Comparison of ENCODE assay signal across 27 cellular contexts in the genomic region with DNA sequence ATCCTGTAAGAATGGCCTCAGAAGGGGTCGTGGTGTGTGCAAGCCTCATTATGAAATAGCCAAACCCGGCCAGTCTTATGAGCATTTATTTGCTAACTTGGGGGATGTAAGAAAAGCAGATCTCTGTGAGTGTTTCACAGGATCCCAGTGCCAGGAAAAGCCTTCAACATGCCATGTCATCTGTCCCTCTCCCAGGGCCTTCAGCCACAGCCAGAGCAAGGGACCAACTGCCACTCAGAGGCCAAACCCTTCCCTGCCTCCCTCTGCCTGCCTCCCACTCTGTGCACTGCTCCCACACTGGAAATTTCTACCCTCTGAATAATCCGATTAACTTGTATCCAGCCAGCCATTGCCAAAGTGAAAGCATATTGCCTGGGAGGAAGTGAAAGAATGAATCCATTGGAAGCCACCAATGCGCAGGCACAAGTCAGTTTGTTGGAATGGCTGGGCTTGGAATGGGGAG.
DNase-seq lines count a peak whose midpoint lies in the region; ATAC-seq and TF ChIP-seq lines count a peak whose summit lies in the region.
"Had no signal": no experiment of that assay in that cellular context is flagged by ENCODE, and none has a peak within 500 bp of the region (broad histone marks: within the 10 kb centered on the region; RNA-seq: fewer than 3 reads in every experiment).

No MANE protein-coding gene starts in this region.

- peak overlapping the region; percentile 50 for H3K27ac ChIP-seq in parathyroid adenoma
- no peak overlapping the region for H3K27ac ChIP-seq in colonic mucosa
- H3K27ac ChIP-seq: adrenal gland, HL-60 had no signal

- H3K4me2 ChIP-seq in parathyroid adenoma (ENCODE audit: low read length): no peak overlapping the region

- peak overlapping the region; percentile 28 to 99 (median 90) for H3K27ac Mint-ChIP-seq in brain
- H3K27ac Mint-ChIP-seq: natural killer cell treated with Interleukin-12 subunit alpha and Interleukin-12 subunit beta and Interleukin-15 and Interleukin-18, amount 100 ng/mL, for 72 hours; stimulated activated effector memory CD8-positive, alpha-beta T cell treated with anti-CD3 and anti-CD28 coated beads, Interleukin-12 subunit alpha, Interleukin-12 subunit beta, amount 100 ng/mL, for 72 hours had no signal

- DNase-seq in EH (ENCODE audit: low read depth) (peak; percentile 12), NCI-H524 (lab: John Stamatoyannopoulos, UW) (peak; percentile 72 to 76), left colon (no peak), NCI-H1436 (lab: John Stamatoyannopoulos, UW) (no peak), colonic mucosa (no peak)
- DNase-seq: activated CD4-positive, alpha-beta T cell treated with anti-CD3 and anti-CD28 coated beads, Interleukin-2, amount 50 U/mL, for 48 hours; activated CD4-positive, CD25-positive, alpha-beta regulatory T cell; activated CD8-positive, alpha-beta memory T cell treated with anti-CD3 and anti-CD28 coated beads, Interleukin-2, amount 50 U/mL, for 48 hours; activated gamma-delta T cell treated with Interleukin-2 at 50 U/mL for 16 hours; adrenal gland; CD4-positive, alpha-beta memory T cell; dermis blood vessel endothelial cell; head of caudate nucleus; IMR-90; mesendoderm; MG63; NCI-H1694; NCI-H2171; posterior cingulate gyrus; stimulated activated CD4-positive, alpha-beta T cell treated with anti-CD3 and anti-CD28 coated beads, Interleukin-1b, Interleukin-23, amount 100 ng/mL, for 48 hours; testis had no signal

- H3K4me1 ChIP-seq in parathyroid adenoma (peaks cover 16% of the 10 kb centered on the region), colonic mucosa (no peaks in the 10 kb centered on the region)
- H3K4me1 ChIP-seq: adrenal gland had no signal

- H3K9me3 ChIP-seq in parathyroid adenoma (ENCODE audit: control insufficient read depth, low read length) (no peaks in the 10 kb centered on the region), colonic mucosa (no peaks in the 10 kb centered on the region)
- H3K9me3 ChIP-seq: adrenal gland, MG63, testis had no signal

- no peaks in the 10 kb centered on the region for H3K36me3 Mint-ChIP-seq in brain
- H3K36me3 Mint-ChIP-seq: CD4-positive, alpha-beta memory T cell; natural killer cell treated with Interleukin-12 subunit alpha and Interleukin-12 subunit beta and Interleukin-15 and Interleukin-18, amount 100 ng/mL, for 72 hours; stimulated activated effector memory CD8-positive, alpha-beta T cell treated with anti-CD3 and anti-CD28 coated beads, Interleukin-12 subunit alpha, Interleukin-12 subunit beta, amount 100 ng/mL, for 72 hours had no signal

- no peaks in the 10 kb centered on the region for H3K27me3 ChIP-seq in parathyroid adenoma (ENCODE audit: control insufficient read depth, insufficient read depth, low read length)
- no peaks in the 10 kb centered on the region for H3K27me3 ChIP-seq in colonic mucosa
- H3K27me3 ChIP-seq: adrenal gland, MG63, testis had no signal

- no peak overlapping the region for H3K4me3 Mint-ChIP-seq in brain
- H3K4me3 Mint-ChIP-seq: natural killer cell treated with Interleukin-12 subunit alpha and Interleukin-12 subunit beta and Interleukin-15 and Interleukin-18, amount 100 ng/mL, for 72 hours; stimulated activated effector memory CD8-positive, alpha-beta T cell treated with anti-CD3 and anti-CD28 coated beads, Interleukin-12 subunit alpha, Interleukin-12 subunit beta, amount 100 ng/mL, for 72 hours had no signal

- H3K27me3 Mint-ChIP-seq in brain: no peaks in the 10 kb centered on the region

- ATAC-seq in left colon: no peak
- ATAC-seq in HG03354 (IDR thresholded peaks at IDR 0.05; ENCODE audit: poor library complexity, severe bottlenecking, unreplicated experiment): no peak
- ATAC-seq: natural killer cell treated with Interleukin-12 subunit alpha and Interleukin-12 subunit beta and Interleukin-15 and Interleukin-18, amount 100 ng/mL, for 72 hours; stimulated activated effector memory CD8-positive, alpha-beta T cell treated with anti-CD3 and anti-CD28 coated beads, Interleukin-12 subunit alpha, Interleukin-12 subunit beta, amount 100 ng/mL, for 72 hours had no signal

- H3K9me3 Mint-ChIP-seq in brain: no peaks in the 10 kb centered on the region
- H3K9me3 Mint-ChIP-seq: CD4-positive, alpha-beta memory T cell; natural killer cell treated with Interleukin-12 subunit alpha and Interleukin-12 subunit beta and Interleukin-15 and Interleukin-18, amount 100 ng/mL, for 72 hours; stimulated activated effector memory CD8-positive, alpha-beta T cell treated with anti-CD3 and anti-CD28 coated beads, Interleukin-12 subunit alpha, Interleukin-12 subunit beta, amount 100 ng/mL, for 72 hours had no signal

- H3K79me2 ChIP-seq in parathyroid adenoma: no peaks in the 10 kb centered on the region

- H2AFZ ChIP-seq in parathyroid adenoma: peak overlapping the region; percentile 84

- no peaks in the 10 kb centered on the region for H3K36me3 ChIP-seq in parathyroid adenoma (ENCODE audit: control insufficient read depth, insufficient read depth, low read length)
- no peaks in the 10 kb centered on the region for H3K36me3 ChIP-seq in colonic mucosa
- H3K36me3 ChIP-seq: adrenal gland, MG63 had no signal

- no peak overlapping the region for H3K9ac ChIP-seq in parathyroid adenoma
- no peak overlapping the region for H3K9ac ChIP-seq in colonic mucosa (ENCODE audit: low read depth in 2 of 2, low read length in 2 of 2)

- no peak overlapping the region for H3K4me3 ChIP-seq in parathyroid adenoma (ENCODE audit: low read depth, low read length)
- no peak overlapping the region for H3K4me3 ChIP-seq in colonic mucosa
- H3K4me3 ChIP-seq: adrenal gland, MG63, testis had no signal

- TF ChIP-seq CTCF in brain (conservative IDR thresholded peaks at IDR 0.05): no peak
- no peak for TF ChIP-seq CTCF in parathyroid adenoma (IDR thresholded peaks at IDR 0.05)
- TF ChIP-seq CTCF in colonic mucosa (IDR thresholded peaks at IDR 0.05): no peak

- H3K4me1 Mint-ChIP-seq in brain: peaks cover 36% of the 10 kb centered on the region
- H3K4me1 Mint-ChIP-seq: CD4-positive, alpha-beta memory T cell had no signal

- intact Hi-C loops in left colon (cut with DNase I, micrococcal nuclease) (no loop called here), colonic mucosa (cut with DNase I) (no loop called here)

Comparison
In these comparisons a context has a peak if more than half of its experiments do, and no peak if none do; other contexts are left out.
1. DNase-seq: peak in EH (single experiment) and NCI-H524 (2 of 2); none in left colon (0 of 2), NCI-H1436 (single experiment) and colonic mucosa (single experiment).